ENCODE assay signal across 1 cellular context in genomic region chr5:137753986-137754235, GRCh38.
TF ChIP-seq lines count a peak whose summit lies in the region.

No MANE protein-coding gene starts in this region.

TF ChIP-seq in HepG2, 621 proteins besides CTCF, POLR2A, EP300 and RAD21 (continues in another document):
- TF ChIP-seq ZNF704 (CRISPR knock-in tag; IDR thresholded peaks at IDR 0.05; ENCODE audit: borderline replicate concordance) (0 out of 2 replicates have a peak, but pooled peaks have one; percentile 6), CHCHD3 (CRISPR knock-in tag; IDR thresholded peaks at IDR 0.05) (no peak), ZBTB33 (CRISPR knock-in tag; IDR thresholded peaks at IDR 0.05) (no peak), MXD1 (CRISPR knock-in tag; IDR thresholded peaks at IDR 0.05) (peak; percentile 26; the same call in 1 of the 2 replicates), DNMT3B (CRISPR knock-in tag; conservative IDR thresholded peaks at IDR 0.05) (peak; percentile 69; the same call in 1 of the 2 replicates), LCORL (IDR thresholded peaks at IDR 0.05) (peak; percentile 77), LCORL (CRISPR knock-in tag; IDR thresholded peaks at IDR 0.05) (no peak), THYN1 (CRISPR knock-in tag; IDR thresholded peaks at IDR 0.05; ENCODE audit: borderline replicate concordance, low read depth) (no peak), SNAI1 (CRISPR knock-in tag; IDR thresholded peaks at IDR 0.05; ENCODE audit: borderline replicate concordance) (0 out of 2 replicates have a peak, but pooled peaks have one; percentile 43), ZNF563 (CRISPR knock-in tag; IDR thresholded peaks at IDR 0.05) (peak; percentile 53; the same call in 1 of the 2 replicates), SKIL (CRISPR knock-in tag; IDR thresholded peaks at IDR 0.05; ENCODE audit: borderline replicate concordance) (0 out of 2 replicates have a peak, but pooled peaks have one; percentile 7), KLF6 (CRISPR knock-in tag; IDR thresholded peaks at IDR 0.05) (no peak), ZC3H4 (CRISPR knock-in tag; IDR thresholded peaks at IDR 0.05; ENCODE audit: borderline replicate concordance) (0 out of 2 replicates have a peak, but pooled peaks have one; percentile 42), AKNA (CRISPR knock-in tag; IDR thresholded peaks at IDR 0.05; ENCODE audit: borderline replicate concordance) (no peak), THRA (CRISPR knock-in tag; IDR thresholded peaks at IDR 0.05; ENCODE audit: borderline replicate concordance) (no peak), EEA1 (CRISPR knock-in tag; IDR thresholded peaks at IDR 0.05; ENCODE audit: borderline replicate concordance) (no peak; the same call in 1 of the 2 replicates), TEF (CRISPR knock-in tag; IDR thresholded peaks at IDR 0.05) (0 out of 2 replicates have a peak, but pooled peaks have one; percentile 9), ZNF607 (CRISPR knock-in tag; IDR thresholded peaks at IDR 0.05; ENCODE audit: borderline replicate concordance) (peak; percentile 86; the same call in 1 of the 2 replicates), ZNF232 (CRISPR knock-in tag; IDR thresholded peaks at IDR 0.05; ENCODE audit: borderline replicate concordance) (peak; percentile 24; the same call in 1 of the 2 replicates), ZNF20 (CRISPR knock-in tag; IDR thresholded peaks at IDR 0.05) (peak; percentile 39; the same call in 1 of the 2 replicates), PHF8 (CRISPR knock-in tag; IDR thresholded peaks at IDR 0.05) (peak; percentile 93), ZNF670 (CRISPR knock-in tag; IDR thresholded peaks at IDR 0.05; ENCODE audit: borderline replicate concordance) (peak; percentile 1; the same call in 1 of the 2 replicates), ZNF18 (CRISPR knock-in tag; IDR thresholded peaks at IDR 0.05; ENCODE audit: insufficient replicate concordance) (peak; percentile 46), ZFX (CRISPR knock-in tag; IDR thresholded peaks at IDR 0.05; ENCODE audit: low read depth) (peak; percentile 95), EZH2 (conservative IDR thresholded peaks at IDR 0.05; ENCODE audit: low read depth, low read length) (no peak), HES4 (CRISPR knock-in tag; IDR thresholded peaks at IDR 0.05; ENCODE audit: borderline replicate concordance) (peak; percentile 88; the same call in 1 of the 2 replicates), ZBTB34 (CRISPR knock-in tag; IDR thresholded peaks at IDR 0.05) (peak; percentile 64; the same call in 1 of the 2 replicates), KLF11 (CRISPR knock-in tag; IDR thresholded peaks at IDR 0.05) (peak; percentile 69; the same call in 1 of the 2 replicates), ZNF121 (CRISPR knock-in tag; IDR thresholded peaks at IDR 0.05) (0 out of 2 replicates have a peak, but pooled peaks have one; percentile 27), MLLT10 (CRISPR knock-in tag; IDR thresholded peaks at IDR 0.05) (peak; percentile 23; the same call in 1 of the 2 replicates), ZBTB10 (CRISPR knock-in tag; IDR thresholded peaks at IDR 0.05; ENCODE audit: borderline replicate concordance) (peak; percentile 58; the same call in 1 of the 2 replicates), AGO2 (optimal IDR thresholded peaks at IDR 0.05; ENCODE audit: low read depth, low read length) (peak; percentile 96), ZNF430 (CRISPR knock-in tag; IDR thresholded peaks at IDR 0.05) (0 out of 2 replicates have a peak, but pooled peaks have one; percentile 32), ATF4 (CRISPR knock-in tag; IDR thresholded peaks at IDR 0.05) (peak in 1 of 2 experiments; percentile 37; a peak in 1 of 4 replicates), GPN1 (CRISPR knock-in tag; IDR thresholded peaks at IDR 0.05; ENCODE audit: borderline replicate concordance) (0 out of 2 replicates have a peak, but pooled peaks have one; percentile 28), KLF12 (CRISPR knock-in tag; IDR thresholded peaks at IDR 0.05; ENCODE audit: borderline replicate concordance) (peak; percentile 13; the same call in 1 of the 2 replicates), ASH2L (IDR thresholded peaks at IDR 0.05; ENCODE audit: insufficient read length, low read depth, low read length) (peak; percentile 22)
